ENCODE assay signal across 20 cellular contexts in genomic region chr2:15058628-15059157, GRCh38.
DNase-seq lines count a peak whose midpoint lies in the region; ATAC-seq and TF ChIP-seq lines count a peak whose summit lies in the region.
"Had no signal": no experiment of that assay in that cellular context is flagged by ENCODE, and none has a peak within 500 bp of the region (broad histone marks: within the 10 kb centered on the region; RNA-seq: fewer than 3 reads in every experiment).

No MANE protein-coding gene starts in this region.

- H3K4me2 ChIP-seq in SK-N-SH = no peak overlapping the region
- H3K4me2 ChIP-seq: A549; BLaER1 treated with 17β-estradiol and CSF1 and Interleukin-3, amounts not matched to agents 10 nM and 100 nM had no signal

- no peak for TF ChIP-seq EP300 in SK-N-SH (IDR thresholded peaks at IDR 0.05; ENCODE audit: borderline replicate concordance in 1 of 2, low read depth in 1 of 2, low read length in 1 of 2)

- H3K9ac ChIP-seq in SK-N-SH = no peak overlapping the region
- H3K9ac ChIP-seq: BLaER1 treated with 17β-estradiol and CSF1 and Interleukin-3, amounts not matched to agents 10 nM and 100 nM had no signal

- H3F3A ChIP-seq in SK-N-SH (replicated peaks; ENCODE audit: insufficient read depth) = no peaks in the 10 kb centered on the region

- H3K27ac ChIP-seq in SK-N-SH (ENCODE audit: low read depth in 2 of 2, low read length in 1 of 2) (no peak overlapping the region; a peak in 1 of 4 replicates), left ventricle myocardium inferior (replicated peaks) (no peak overlapping the region), lower lobe of right lung (no peak overlapping the region)
- H3K27ac ChIP-seq: A549; BLaER1 treated with 17β-estradiol and CSF1 and Interleukin-3, amounts not matched to agents 10 nM and 100 nM had no signal

- no peaks in the 10 kb centered on the region for H4K20me1 ChIP-seq in SK-N-SH (ENCODE audit: insufficient read depth)
- H4K20me1 ChIP-seq: BLaER1 treated with 17β-estradiol and CSF1 and Interleukin-3, amounts not matched to agents 10 nM and 100 nM had no signal

- peaks cover 10% of the 10 kb centered on the region for H3K9me3 Mint-ChIP-seq in nephron progenitor cell
- H3K9me3 Mint-ChIP-seq: CD4-positive, alpha-beta T cell had no signal

- intact Hi-C loops in left ventricle myocardium superior (cut with micrococcal nuclease) (no loop called here), left ventricle myocardium inferior (cut with micrococcal nuclease) (no loop called here), sciatic nerve (cut with DNase I) (no loop called here), lower lobe of right lung (cut with DNase I) (no loop called here)

- H3K4me1 Mint-ChIP-seq in nephron progenitor cell = peaks cover 44% of the 10 kb centered on the region
- H3K4me1 Mint-ChIP-seq: CD14-positive monocyte; CD8-positive, alpha-beta memory T cell had no signal

- TF ChIP-seq CTCF in SK-N-SH (IDR thresholded peaks at IDR 0.05) (no peak), left ventricle myocardium inferior (IDR thresholded peaks at IDR 0.05; ENCODE audit: borderline replicate concordance) (no peak), nephron progenitor cell (IDR thresholded peaks at IDR 0.05) (no peak), lower lobe of right lung (IDR thresholded peaks at IDR 0.05) (no peak)

- no peaks in the 10 kb centered on the region for H3K79me2 ChIP-seq in SK-N-SH (ENCODE audit: insufficient read depth)

- POLR2A ChIA-PET in SK-N-SH (lab: Yijun Ruan, JAX) = no interaction called here

- H3K36me3 ChIP-seq in SK-N-SH (replicated peaks in 1 of 2; ENCODE audit: control insufficient read depth in 1 of 2, insufficient read depth in 2 of 2, low read length in 1 of 2) (no peaks in the 10 kb centered on the region), left ventricle myocardium inferior (no peaks in the 10 kb centered on the region), lower lobe of right lung (no peaks in the 10 kb centered on the region)
- H3K36me3 ChIP-seq: BE2C; BLaER1 treated with 17β-estradiol and CSF1 and Interleukin-3, amounts not matched to agents 10 nM and 100 nM; HAP-1 had no signal

- H2AFZ ChIP-seq in SK-N-SH (ENCODE audit: low read depth) = no peak overlapping the region

- H3K4me3 ChIP-seq in SK-N-SH (ENCODE audit: low read depth in 2 of 2, low read length in 1 of 2) (no peak overlapping the region), left ventricle myocardium inferior (no peak overlapping the region), lower lobe of right lung (no peak overlapping the region)
- H3K4me3 ChIP-seq: A549; BLaER1 treated with 17β-estradiol and CSF1 and Interleukin-3, amounts not matched to agents 10 nM and 100 nM; HAP-1 had no signal

- WGBS in SK-N-SH (ENCODE audit: low lambda C conversion rate) = 17% methylated on average over 3 of the region's 3 CpGs

- DNase-seq in SK-N-SH (no peak), left ventricle myocardium superior (no peak), left ventricle myocardium inferior (no peak), nephron progenitor cell (no peak), sciatic nerve (ENCODE audit: low spot score) (no peak), lower lobe of right lung (no peak), NCI-H1105 (lab: John Stamatoyannopoulos, UW) (no peak)
- DNase-seq: 8988T; BE2C; Calu3; CD4-positive, alpha-beta T cell; CD8-positive, alpha-beta memory T cell; DMS79 treated with DMSO at 0.1 percent for 48 hours; GF-D8; GOT3 had no signal

- H3K4me1 ChIP-seq in SK-N-SH (ENCODE audit: control insufficient read depth in 1 of 2, insufficient read depth in 2 of 2, low read depth in 1 of 2, low read length in 1 of 2) (peaks cover 0 to 16% of the 10 kb centered on the region in 2 experiments; a peak in 2 of 4 replicates), left ventricle myocardium inferior (no peaks in the 10 kb centered on the region), lower lobe of right lung (no peaks in the 10 kb centered on the region)
- H3K4me1 ChIP-seq: A549; BLaER1 treated with 17β-estradiol and CSF1 and Interleukin-3, amounts not matched to agents 10 nM and 100 nM; HAP-1 had no signal

- H3K27ac Mint-ChIP-seq in nephron progenitor cell = peak overlapping the region; percentile 40
- H3K27ac Mint-ChIP-seq: CD14-positive monocyte; CD4-positive, alpha-beta T cell; CD8-positive, alpha-beta memory T cell had no signal

- TF ChIP-seq RAD21 in SK-N-SH (IDR thresholded peaks at IDR 0.05; ENCODE audit: low read length) = no peak

- CTCF ChIA-PET in SK-N-SH (lab: Yijun Ruan, JAX) = interaction anchor here (0.8 to 3.1 kb wide), 16 partner anchors 7 to 503 kb away, joined by 3 to 19 read pairs (median 3); partner anchors contain the start of gene NBAS

- H3K9me3 ChIP-seq in SK-N-SH (no peaks in the 10 kb centered on the region), left ventricle myocardium inferior (replicated peaks) (no peaks in the 10 kb centered on the region), lower lobe of right lung (peaks cover under 1% of the 10 kb centered on the region)
- H3K9me3 ChIP-seq: A549; BE2C; BLaER1 treated with 17β-estradiol and CSF1 and Interleukin-3, amounts not matched to agents 10 nM and 100 nM; HAP-1 had no signal

- no peaks in the 10 kb centered on the region for H3K27me3 ChIP-seq in SK-N-SH (ENCODE audit: insufficient read depth)
- peaks cover 5% of the 10 kb centered on the region for H3K27me3 ChIP-seq in left ventricle myocardium inferior (ENCODE audit: low read depth)
- H3K27me3 ChIP-seq in lower lobe of right lung (ENCODE audit: low read depth) = no peaks in the 10 kb centered on the region
- H3K27me3 ChIP-seq: BE2C; BLaER1 treated with 17β-estradiol and CSF1 and Interleukin-3, amounts not matched to agents 10 nM and 100 nM had no signal

- peaks cover 7% of the 10 kb centered on the region for H3K27me3 Mint-ChIP-seq in nephron progenitor cell (ENCODE audit: low read depth, poor library complexity)

- peaks cover 2% of the 10 kb centered on the region for H3K36me3 Mint-ChIP-seq in nephron progenitor cell (ENCODE audit: low read depth)
- H3K36me3 Mint-ChIP-seq: CD14-positive monocyte had no signal

- no peak overlapping the region for H3K4me3 Mint-ChIP-seq in nephron progenitor cell
- H3K4me3 Mint-ChIP-seq: CD14-positive monocyte; CD4-positive, alpha-beta T cell; CD8-positive, alpha-beta memory T cell had no signal

- ATAC-seq in SK-N-SH treated with all-trans-retinoic acid at 6 μM for 48 hours = no peak
- peak; percentile 74 for ATAC-seq in left ventricle myocardium superior
- ATAC-seq in sciatic nerve = peak; percentile 85
- no peak for ATAC-seq in lower lobe of right lung

- H3K9me2 ChIP-seq in SK-N-SH = no peaks in the 10 kb centered on the region

TF ChIP-seq in SK-N-SH treated with all-trans-retinoic acid at 6 μM for 48 hours, 23 proteins besides CTCF, POLR2A, EP300 and RAD21:
- TF ChIP-seq PATZ1 (CRISPR knock-in tag; IDR thresholded peaks at IDR 0.05; ENCODE audit: borderline replicate concordance) = no peak
- TF ChIP-seq TCF4 (CRISPR knock-in tag; IDR thresholded peaks at IDR 0.05; ENCODE audit: borderline replicate concordance) = 0 out of 2 replicates have a peak, but pooled peaks have one; percentile 15
TF ChIP-seq in SK-N-SH treated with all-trans-retinoic acid at 6 μM for 48 hours: peak in this region for 1.

TF ChIP-seq in SK-N-SH, 30 proteins besides CTCF, POLR2A, EP300 and RAD21:
- TF ChIP-seq JUND (IDR thresholded peaks at IDR 0.05) (no peak), CHD2 (IDR thresholded peaks at IDR 0.05; ENCODE audit: low read length, partially characterized antibody) (no peak), EZH2phosphoT487 (IDR thresholded peaks at IDR 0.05; ENCODE audit: borderline replicate concordance, low read depth) (no peak)
TF ChIP-seq in SK-N-SH: peak in this region for 0.

Comparison
In these comparisons a context has a peak if more than half of its experiments do, and no peak if none do; other contexts are left out.
1. ATAC-seq: peak in left ventricle myocardium superior (single experiment) and sciatic nerve (single experiment); none in SK-N-SH treated with all-trans-retinoic acid at 6 μM for 48 hours (single experiment) and lower lobe of right lung (0 of 2).